Comparison of ENCODE assay signal across 19 cellular contexts in the genomic region with DNA sequence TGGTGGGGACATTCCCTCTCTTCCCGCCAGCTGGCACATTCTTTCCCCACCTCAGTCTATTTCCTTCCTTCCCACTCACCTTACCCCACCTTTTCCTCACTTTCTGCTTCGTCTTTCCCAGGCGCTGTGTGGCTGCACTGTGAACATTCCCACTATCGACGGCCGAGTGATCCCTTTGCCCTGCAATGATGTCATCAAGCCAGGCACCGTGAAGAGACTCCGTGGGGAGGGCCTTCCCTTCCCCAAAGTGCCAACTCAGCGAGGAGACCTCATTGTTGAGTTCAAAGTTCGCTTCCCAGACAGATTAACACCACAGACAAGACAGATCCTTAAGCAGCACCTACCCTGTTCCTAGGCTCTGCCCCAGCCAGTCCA. TPM values are rescaled to one million over a fixed set of nuclear protein-coding genes. Genes with fewer than 3 reads are reported as not detected.
DNase-seq lines count a peak whose midpoint lies in the region; ATAC-seq, FAIRE-seq and TF ChIP-seq lines count a peak whose summit lies in the region.
"Had no signal": no experiment of that assay in that cellular context is flagged by ENCODE, and none has a peak within 500 bp of the region (broad histone marks: within the 10 kb centered on the region; RNA-seq: fewer than 3 reads in every experiment).

No MANE protein-coding gene starts in this region.

- CTCF ChIA-PET in activated naive CD4-positive, alpha-beta T cell treated with anti-CD3 and anti-CD28 coated beads for 36 hours (lab: Charles Lee) = interaction anchor here (1.7 kb wide), 1 partner anchor 12 kb away, joined by 9 read pairs; no protein-coding TSS in a partner anchor

- no peaks in the 10 kb centered on the region for H3K27me3 Mint-ChIP-seq in activated naive CD4-positive, alpha-beta T cell treated with anti-CD3 and anti-CD28 coated beads for 36 hours (ENCODE audit: low read depth)
- H3K27me3 Mint-ChIP-seq in astrocyte (ENCODE audit: low read depth, unreplicated experiment) (no peaks in the 10 kb centered on the region), neural progenitor cell (ENCODE audit: insufficient read depth, low read depth) (peaks cover 6% of the 10 kb centered on the region)

- FAIRE-seq in astrocyte (lab: Jason Lieb, UNC) = no peak
- FAIRE-seq in small intestine (lab: Jason Lieb, UNC) = no peak
- FAIRE-seq: endometrium had no signal

- H3F3A ChIP-seq in neural progenitor cell (ENCODE audit: low read depth) = peaks cover 6% of the 10 kb centered on the region

- H3K36me3 Mint-ChIP-seq in activated naive CD4-positive, alpha-beta T cell treated with anti-CD3 and anti-CD28 coated beads, Interleukin-2, amount 50 U/mL, for 72 hours = peaks cover 11 to 17% of the 10 kb centered on the region in 2 donors
- peaks cover 10% of the 10 kb centered on the region for H3K36me3 Mint-ChIP-seq in activated naive CD4-positive, alpha-beta T cell treated with anti-CD3 and anti-CD28 coated beads for 36 hours (ENCODE audit: low read depth)
- H3K36me3 Mint-ChIP-seq in astrocyte (ENCODE audit: low read depth, unreplicated experiment) (peaks cover 23% of the 10 kb centered on the region), neural progenitor cell (peaks cover 21% of the 10 kb centered on the region)

- H2AFZ ChIP-seq in astrocyte (ENCODE audit: low read depth, low read length) (no peak overlapping the region), neural progenitor cell (replicated peaks) (no peak overlapping the region)
- H2AFZ ChIP-seq: PC-9 had no signal

- no peak overlapping the region for H3K4me2 ChIP-seq in astrocyte (ENCODE audit: low read length)
- no peak overlapping the region for H3K4me2 ChIP-seq in neural progenitor cell
- H3K4me2 ChIP-seq: BLaER1 treated with 17β-estradiol and CSF1 and Interleukin-3, amounts not matched to agents 10 nM and 100 nM; KMS-11; PC-9 had no signal

- H3K9ac ChIP-seq in astrocyte (ENCODE audit: low read length) = no peak overlapping the region
- H3K9ac ChIP-seq in neural progenitor cell = no peak overlapping the region
- H3K9ac ChIP-seq: BLaER1 treated with 17β-estradiol and CSF1 and Interleukin-3, amounts not matched to agents 10 nM and 100 nM; KMS-11 had no signal

- TF ChIP-seq CTCF in astrocyte (IDR thresholded peaks at IDR 0.05; ENCODE audit: insufficient read depth, low read depth, low read length) = no peak
- no peak for TF ChIP-seq CTCF in neural progenitor cell (IDR thresholded peaks at IDR 0.05)

- intact Hi-C loops in activated naive CD4-positive, alpha-beta T cell treated with anti-CD3 and anti-CD28 coated beads for 36 hours (cut with micrococcal nuclease) = no loop called here

- H3K27ac ChIP-seq in astrocyte (ENCODE audit: low read depth, low read length) (no peak overlapping the region), small intestine (ENCODE audit: low read depth in 1 of 2, low read length in 1 of 2) (peak overlapping the region; percentile 27 to 86), neural progenitor cell (no peak overlapping the region)
- H3K27ac ChIP-seq: BLaER1 treated with 17β-estradiol and CSF1 and Interleukin-3, amounts not matched to agents 10 nM and 100 nM; foreskin keratinocyte; HL-60; KMS-11; PC-9 had no signal

- H3K4me3 ChIP-seq in astrocyte (ENCODE audit: insufficient read depth, low read depth, low read length) = no peak overlapping the region
- H3K4me3 ChIP-seq in small intestine (ENCODE audit: low read depth in 1 of 2, low read length in 2 of 2) = no peak overlapping the region
- H3K4me3 ChIP-seq in neural progenitor cell = no peak overlapping the region
- H3K4me3 ChIP-seq: BLaER1 treated with 17β-estradiol and CSF1 and Interleukin-3, amounts not matched to agents 10 nM and 100 nM; PC-9; transverse colon had no signal

- H3K4me1 Mint-ChIP-seq in activated naive CD4-positive, alpha-beta T cell treated with anti-CD3 and anti-CD28 coated beads for 36 hours (ENCODE audit: low read depth) = peaks cover 54% of the 10 kb centered on the region
- H3K4me1 Mint-ChIP-seq in astrocyte (ENCODE audit: low read depth, unreplicated experiment) = peaks cover 67% of the 10 kb centered on the region
- peaks cover 25% of the 10 kb centered on the region for H3K4me1 Mint-ChIP-seq in neural progenitor cell

- no peaks in the 10 kb centered on the region for H3K27me3 ChIP-seq in astrocyte (ENCODE audit: insufficient read depth, low read length)
- H3K27me3 ChIP-seq in small intestine (ENCODE audit: control insufficient read depth in 2 of 2, insufficient read depth in 2 of 2, low read length in 2 of 2) = no peaks in the 10 kb centered on the region
- no peaks in the 10 kb centered on the region for H3K27me3 ChIP-seq in neural progenitor cell
- H3K27me3 ChIP-seq: BLaER1 treated with 17β-estradiol and CSF1 and Interleukin-3, amounts not matched to agents 10 nM and 100 nM; foreskin keratinocyte; transverse colon had no signal

- H3K36me3 ChIP-seq in astrocyte (ENCODE audit: insufficient read depth, low read length) = peaks cover 7% of the 10 kb centered on the region
- no peaks in the 10 kb centered on the region for H3K36me3 ChIP-seq in small intestine (ENCODE audit: control insufficient read depth in 2 of 2, insufficient read depth in 2 of 2, low read length in 2 of 2)
- no peaks in the 10 kb centered on the region for H3K36me3 ChIP-seq in neural progenitor cell
- H3K36me3 ChIP-seq: transverse colon had no signal

- H3K79me2 ChIP-seq in astrocyte (ENCODE audit: insufficient read depth, low read length) (no peaks in the 10 kb centered on the region), neural progenitor cell (ENCODE audit: low read depth) (no peaks in the 10 kb centered on the region)

- DNase-seq in activated naive CD4-positive, alpha-beta T cell treated with anti-CD3 and anti-CD28 coated beads, Interleukin-2, amount 50 U/mL, for 72 hours (ENCODE audit: low spot score in 2 of 2) = no peak
- DNase-seq in activated naive CD4-positive, alpha-beta T cell treated with anti-CD3 and anti-CD28 coated beads for 36 hours = no peak
- DNase-seq in astrocyte (ENCODE audit: low read depth) (no peak), left lobe of liver (ENCODE audit: low spot score) (no peak), small intestine (peak; percentile 97), neural progenitor cell (ENCODE audit: low spot score) (no peak)
- DNase-seq: 8988T; activated CD4-positive, alpha-beta T cell treated with anti-CD3 and anti-CD28 coated beads, Interleukin-2, amount 50 U/mL, for 4 hours; foreskin keratinocyte; mesenchymal stem cell; NCI-H1105; PC-9; transverse colon had no signal

- H4K20me1 ChIP-seq in astrocyte (ENCODE audit: insufficient read depth, low read length) = peaks cover 9% of the 10 kb centered on the region
- no peaks in the 10 kb centered on the region for H4K20me1 ChIP-seq in neural progenitor cell (ENCODE audit: low read depth)

- H3K9me3 ChIP-seq in astrocyte (ENCODE audit: insufficient read depth, low read depth, low read length) (no peaks in the 10 kb centered on the region), small intestine (ENCODE audit: control insufficient read depth, low read depth) (no peaks in the 10 kb centered on the region), neural progenitor cell (ENCODE audit: low read depth) (no peaks in the 10 kb centered on the region)
- H3K9me3 ChIP-seq: BLaER1 treated with 17β-estradiol and CSF1 and Interleukin-3, amounts not matched to agents 10 nM and 100 nM; transverse colon had no signal

- H3K4me1 ChIP-seq in astrocyte (ENCODE audit: insufficient read depth, low read length) = peaks cover 58% of the 10 kb centered on the region
- peaks cover 0 to 8% of the 10 kb centered on the region in 2 donors for H3K4me1 ChIP-seq in small intestine (ENCODE audit: control insufficient read depth in 2 of 2, insufficient read depth in 1 of 2, low read depth in 1 of 2, low read length in 1 of 2)
- H3K4me1 ChIP-seq in neural progenitor cell = peaks cover 2% of the 10 kb centered on the region

- H3K27ac Mint-ChIP-seq in activated naive CD4-positive, alpha-beta T cell treated with anti-CD3 and anti-CD28 coated beads, Interleukin-2, amount 50 U/mL, for 72 hours = peak overlapping the region; percentile 25 to 56
- H3K27ac Mint-ChIP-seq in activated naive CD4-positive, alpha-beta T cell treated with anti-CD3 and anti-CD28 coated beads for 36 hours = no peak overlapping the region
- H3K27ac Mint-ChIP-seq in astrocyte (ENCODE audit: unreplicated experiment) = peak overlapping the region; percentile 48
- H3K27ac Mint-ChIP-seq in neural progenitor cell = no peak overlapping the region

- no peak overlapping the region for H3K4me3 Mint-ChIP-seq in activated naive CD4-positive, alpha-beta T cell treated with anti-CD3 and anti-CD28 coated beads for 36 hours
- H3K4me3 Mint-ChIP-seq in astrocyte (ENCODE audit: unreplicated experiment) (peak overlapping the region; percentile 74), neural progenitor cell (no peak overlapping the region)

- no peak for ATAC-seq in activated naive CD4-positive, alpha-beta T cell treated with anti-CD3 and anti-CD28 coated beads, Interleukin-2, amount 50 U/mL, for 72 hours
- ATAC-seq in left lobe of liver = peak; percentile 54
- ATAC-seq in HG02610 (IDR thresholded peaks at IDR 0.05; ENCODE audit: unreplicated experiment) = no peak
- ATAC-seq in HG03095 (IDR thresholded peaks at IDR 0.05; ENCODE audit: unreplicated experiment) = no peak
- ATAC-seq: foreskin keratinocyte had no signal

- WGBS in small intestine, 3 donors = 21 to 59% (median 57%) methylated on average over 10 of the region's 10 CpGs

- no peaks in the 10 kb centered on the region for H3K9me3 Mint-ChIP-seq in activated naive CD4-positive, alpha-beta T cell treated with anti-CD3 and anti-CD28 coated beads, Interleukin-2, amount 50 U/mL, for 72 hours
- H3K9me3 Mint-ChIP-seq in activated naive CD4-positive, alpha-beta T cell treated with anti-CD3 and anti-CD28 coated beads for 36 hours = no peaks in the 10 kb centered on the region
- H3K9me3 Mint-ChIP-seq in astrocyte (ENCODE audit: unreplicated experiment) (no peaks in the 10 kb centered on the region), neural progenitor cell (no peaks in the 10 kb centered on the region)

RNA-seq across cellular contexts. Expression of gene DNAJB5, which starts 7.3 kb away (rescaled TPM):
- 10 to 100 TPM in 1 of 2 donors, 1 to 10 TPM in 1; 9.3 to 42.5 TPM for total RNA-seq in activated naive CD4-positive, alpha-beta T cell treated with anti-CD3 and anti-CD28 coated beads, Interleukin-2, amount 50 U/mL, for 72 hours
- total RNA-seq in activated naive CD4-positive, alpha-beta T cell treated with anti-CD3 and anti-CD28 coated beads for 36 hours = 10 to 100 TPM; 11.4 to 12.0 TPM
- total RNA-seq in astrocyte = 27.3 and 27.8 TPM in 2 replicates
- 1.9 TPM for total RNA-seq in left lobe of liver
- 1 to 10 TPM; 2.2 to 6.8 (median 5.4) TPM for polyA plus RNA-seq in small intestine
- total RNA-seq in neural progenitor cell (ENCODE audit: low replicate concordance) = 17.4 and 26.9 TPM in 2 replicates

RNA-seq across cellular contexts. Expression of gene PHF24, which starts 38.8 kb away (rescaled TPM):
- total RNA-seq in activated naive CD4-positive, alpha-beta T cell treated with anti-CD3 and anti-CD28 coated beads, Interleukin-2, amount 50 U/mL, for 72 hours = under 1 TPM; 0.06 to 0.09 TPM
- total RNA-seq in activated naive CD4-positive, alpha-beta T cell treated with anti-CD3 and anti-CD28 coated beads for 36 hours = not detected
- total RNA-seq in astrocyte (0.07 and 0.16 TPM in 2 replicates), left lobe of liver (not detected), neural progenitor cell (ENCODE audit: low replicate concordance) (0.71 and 1.8 TPM in 2 replicates)
- polyA plus RNA-seq in small intestine = under 1 TPM in 1 of 3 donors, not detected in 2; 0.39 TPM
- total RNA-seq: PC-9 had no signal

Comparison
In these comparisons a context has a peak if more than half of its experiments do, and no peak if none do; other contexts are left out.
1. H3K27ac Mint-ChIP-seq: peak in activated naive CD4-positive, alpha-beta T cell treated with anti-CD3 and anti-CD28 coated beads, Interleukin-2, amount 50 U/mL, for 72 hours (2 of 2) and astrocyte (single experiment); none in activated naive CD4-positive, alpha-beta T cell treated with anti-CD3 and anti-CD28 coated beads for 36 hours (single experiment) and neural progenitor cell (single experiment).
2. H3K27ac ChIP-seq: peak in small intestine (2 of 2); none in astrocyte (single experiment) and neural progenitor cell (single experiment).